ENCODE assay signal across 8 cellular contexts in the genomic region with DNA sequence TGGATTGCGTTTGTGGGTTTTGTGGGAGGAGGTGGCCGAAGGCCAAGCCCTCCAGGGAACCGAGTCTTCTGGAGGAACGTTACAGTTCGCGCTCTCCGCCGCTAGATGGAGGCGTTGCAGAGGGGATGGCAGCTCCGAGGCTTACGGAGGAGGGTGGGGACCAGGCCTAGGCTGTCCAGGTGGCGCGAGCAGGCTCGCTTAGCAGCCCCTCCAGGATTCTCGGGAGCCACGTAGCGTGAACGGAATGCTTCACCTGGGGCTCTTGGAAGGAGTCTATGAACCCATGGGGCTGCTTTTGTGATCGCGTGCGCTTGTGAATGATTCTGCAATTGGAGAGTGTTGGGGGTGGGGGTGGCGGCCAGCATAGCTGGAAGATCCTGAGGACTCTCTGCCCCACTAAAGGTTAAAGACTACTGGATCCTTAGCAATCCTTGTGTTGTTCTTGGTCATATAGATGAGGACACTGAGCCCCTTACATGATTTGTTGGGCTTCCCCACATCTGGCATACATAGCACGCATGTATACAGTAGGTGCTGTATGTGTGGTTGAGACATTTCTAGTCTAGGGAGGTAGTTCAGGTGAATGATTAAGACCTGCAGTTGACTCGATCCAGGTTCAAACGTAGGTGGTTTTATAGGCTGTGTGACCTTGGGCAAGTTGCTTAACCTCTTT. TPM values are rescaled to one million over a fixed set of nuclear protein-coding genes. Genes with fewer than 3 reads are reported as not detected.
DNase-seq lines count a peak whose midpoint lies in the region; ATAC-seq, FAIRE-seq and TF ChIP-seq lines count a peak whose summit lies in the region.

No MANE protein-coding gene starts in this region.

- H3K9ac ChIP-seq in endothelial cell of umbilical vein (replicated peaks; ENCODE audit: extremely low read depth, insufficient read depth, low read length): no peak overlapping the region

- H4K20me1 ChIP-seq in endothelial cell of umbilical vein (replicated peaks; ENCODE audit: control insufficient read depth, extremely low read depth, insufficient read depth, low read length): no peaks in the 10 kb centered on the region

- no TSS peak for BruUV-seq in endothelial cell of umbilical vein (replicated peaks; lab: Mats Ljungman, UMichigan)

- no peak overlapping the region for H3K4me3 Mint-ChIP-seq in activated CD8-positive, alpha-beta T cell treated with anti-CD3 and anti-CD28 coated beads for 36 hours
- no peak overlapping the region for H3K4me3 Mint-ChIP-seq in stimulated activated naive B cell treated with anti-CD40 and anti-IgM and Interleukin-4, amounts not matched to agents 10 μg/mL and 1 μg/mL and 100 μg/mL, for 72 hours

- H3K36me3 ChIP-seq in endothelial cell of umbilical vein (ENCODE audit: control insufficient read depth in 2 of 2, extremely low read depth in 1 of 2, insufficient read depth in 2 of 2, low read length in 2 of 2): no peaks in the 10 kb centered on the region

- dilution Hi-C loops in endothelial cell of umbilical vein (cut with MboI; ENCODE audit: extremely low pct_ligation_motif_present, low sequenced_read_pairs): no loop called here

- peaks cover 7% of the 10 kb centered on the region for H3K4me1 ChIP-seq in endothelial cell of umbilical vein (ENCODE audit: control insufficient read depth, extremely low read depth, insufficient read depth, low read length)

- DNase-seq in AG10803 (ENCODE audit: low read depth) (peak; percentile 65), NCI-H748 (lab: John Stamatoyannopoulos, UW; ENCODE audit: unreplicated experiment) (peak; percentile 79), endothelial cell of umbilical vein (ENCODE audit: low read depth, low spot score) (peak; percentile 65), midbrain (lab: John Stamatoyannopoulos, UW) (peak; percentile 71)
- peak; percentile 71 for DNase-seq in activated CD8-positive, alpha-beta T cell treated with anti-CD3 and anti-CD28 coated beads for 36 hours
- peak; percentile 52 for DNase-seq in stimulated activated naive B cell treated with anti-CD40 and anti-IgM and Interleukin-4, amounts not matched to agents 10 μg/mL and 1 μg/mL and 100 μg/mL, for 72 hours

- peak; percentile 89 for FAIRE-seq in endothelial cell of umbilical vein (lab: Jason Lieb, UNC)

- no peaks in the 10 kb centered on the region for H3K36me3 Mint-ChIP-seq in activated CD8-positive, alpha-beta T cell treated with anti-CD3 and anti-CD28 coated beads for 36 hours (ENCODE audit: low read depth)
- no peaks in the 10 kb centered on the region for H3K36me3 Mint-ChIP-seq in stimulated activated naive B cell treated with anti-CD40 and anti-IgM and Interleukin-4, amounts not matched to agents 10 μg/mL and 1 μg/mL and 100 μg/mL, for 72 hours

- peak overlapping the region; percentile 30 for H2AFZ ChIP-seq in endothelial cell of umbilical vein (ENCODE audit: low read depth, low read length)

- no peak overlapping the region; the same call in 1 of the 2 replicates for H3K4me3 ChIP-seq in AG10803 (ENCODE audit: low read length)
- H3K4me3 ChIP-seq in endothelial cell of umbilical vein (replicated peaks in 1 of 3; ENCODE audit: insufficient read depth in 1 of 3, low read depth in 1 of 3, low read length in 3 of 3): no peak overlapping the region

- H3K4me1 Mint-ChIP-seq in activated CD8-positive, alpha-beta T cell treated with anti-CD3 and anti-CD28 coated beads for 36 hours (ENCODE audit: low read depth): no peaks in the 10 kb centered on the region
- peaks cover 6% of the 10 kb centered on the region in 2 donors for H3K4me1 Mint-ChIP-seq in stimulated activated naive B cell treated with anti-CD40 and anti-IgM and Interleukin-4, amounts not matched to agents 10 μg/mL and 1 μg/mL and 100 μg/mL, for 72 hours

- peak; percentile 94 for TF ChIP-seq CTCF in AG10803 (conservative IDR thresholded peaks at IDR 0.05; ENCODE audit: low read length)
- peak; percentile 91 for TF ChIP-seq CTCF in activated CD8-positive, alpha-beta T cell treated with anti-CD3 and anti-CD28 coated beads for 36 hours (IDR thresholded peaks at IDR 0.05)
- peak; percentile 83 to 92 for TF ChIP-seq CTCF in endothelial cell of umbilical vein (IDR thresholded peaks at IDR 0.05; ENCODE audit: extremely low read depth in 1 of 2, insufficient read depth in 1 of 2, low read depth in 1 of 2, low read length in 2 of 2)

- TF ChIP-seq POLR2A in endothelial cell of umbilical vein (IDR thresholded peaks at IDR 0.05; ENCODE audit: low read depth, low read length): no peak

- ATAC-seq in GM18520 (IDR thresholded peaks at IDR 0.05; ENCODE audit: unreplicated experiment) (peak; percentile 78), HG03103 (IDR thresholded peaks at IDR 0.05; ENCODE audit: low read depth, unreplicated experiment) (peak; percentile 91)
- peak; percentile 98 for ATAC-seq in activated CD8-positive, alpha-beta T cell treated with anti-CD3 and anti-CD28 coated beads for 36 hours
- ATAC-seq in stimulated activated naive B cell treated with anti-CD40 and anti-IgM and Interleukin-4, amounts not matched to agents 10 μg/mL and 1 μg/mL and 100 μg/mL, for 72 hours (replicated peaks): peak; percentile 93

- POLR2A ChIA-PET in activated CD8-positive, alpha-beta T cell treated with anti-CD3 and anti-CD28 coated beads for 36 hours (lab: Charles Lee): no interaction called here
- POLR2A ChIA-PET in endothelial cell of umbilical vein (lab: Charles Lee): no interaction called here

- no peaks in the 10 kb centered on the region for H3K9me3 ChIP-seq in endothelial cell of umbilical vein (replicated peaks; ENCODE audit: control insufficient read depth, insufficient read depth, low read length)

- H3K27ac Mint-ChIP-seq in activated CD8-positive, alpha-beta T cell treated with anti-CD3 and anti-CD28 coated beads for 36 hours: no peak overlapping the region
- H3K27ac Mint-ChIP-seq in stimulated activated naive B cell treated with anti-CD40 and anti-IgM and Interleukin-4, amounts not matched to agents 10 μg/mL and 1 μg/mL and 100 μg/mL, for 72 hours: no peak overlapping the region

- H3K27me3 ChIP-seq in endothelial cell of umbilical vein (ENCODE audit: control insufficient read depth in 2 of 2, insufficient read depth in 2 of 2, low read length in 2 of 2): no peaks in the 10 kb centered on the region

- intact Hi-C loops in activated CD8-positive, alpha-beta T cell treated with anti-CD3 and anti-CD28 coated beads for 36 hours (cut with micrococcal nuclease): loop anchor here (2.0 kb wide), 1 partner anchor 412 kb away; no protein-coding TSS in a partner anchor
- intact Hi-C loops in endothelial cell of umbilical vein (cut with micrococcal nuclease): loop anchor here (1.0 to 5.0 kb wide), 6 partner anchors 18 to 571 kb away; no protein-coding TSS in a partner anchor

- H3K79me2 ChIP-seq in endothelial cell of umbilical vein (ENCODE audit: control insufficient read depth, insufficient read depth, low read length): no peaks in the 10 kb centered on the region

- no peak overlapping the region for H3K27ac ChIP-seq in endothelial cell of umbilical vein (ENCODE audit: insufficient read depth, low read depth, low read length)

- no peak overlapping the region for H3K4me2 ChIP-seq in endothelial cell of umbilical vein (ENCODE audit: insufficient read depth, low read length)

- no peaks in the 10 kb centered on the region for H3K9me3 Mint-ChIP-seq in activated CD8-positive, alpha-beta T cell treated with anti-CD3 and anti-CD28 coated beads for 36 hours
- no peaks in the 10 kb centered on the region for H3K9me3 Mint-ChIP-seq in stimulated activated naive B cell treated with anti-CD40 and anti-IgM and Interleukin-4, amounts not matched to agents 10 μg/mL and 1 μg/mL and 100 μg/mL, for 72 hours

- no peaks in the 10 kb centered on the region for H3K27me3 Mint-ChIP-seq in activated CD8-positive, alpha-beta T cell treated with anti-CD3 and anti-CD28 coated beads for 36 hours
- H3K27me3 Mint-ChIP-seq in stimulated activated naive B cell treated with anti-CD40 and anti-IgM and Interleukin-4, amounts not matched to agents 10 μg/mL and 1 μg/mL and 100 μg/mL, for 72 hours: peaks cover 4 to 12% of the 10 kb centered on the region in 2 donors

- CTCF ChIA-PET in activated CD8-positive, alpha-beta T cell treated with anti-CD3 and anti-CD28 coated beads for 36 hours (lab: Charles Lee): interaction anchor here (0.7 to 4.8 kb wide), 13 partner anchors 10 to 416 kb away, joined by 3 to 37 read pairs (median 3); no protein-coding TSS in a partner anchor
- CTCF ChIA-PET in endothelial cell of umbilical vein (lab: Charles Lee): interaction anchor here (0.5 to 7.2 kb wide), 17 partner anchors 11 to 1890 kb away, joined by 3 to 118 read pairs (median 10); no protein-coding TSS in a partner anchor

- no peaks in the 10 kb centered on the region for H3K9me1 ChIP-seq in endothelial cell of umbilical vein (replicated peaks; ENCODE audit: control insufficient read depth, extremely low read depth, insufficient read depth, low read length)

TF ChIP-seq in endothelial cell of umbilical vein, 7 proteins besides CTCF, POLR2A, EP300 and RAD21:
- TF ChIP-seq FOS (IDR thresholded peaks at IDR 0.05; ENCODE audit: borderline replicate concordance, insufficient read depth, low read length): no peak
- no peak for TF ChIP-seq MYC (IDR thresholded peaks at IDR 0.05; ENCODE audit: low read depth, low read length)
- no peak for TF ChIP-seq JUN (IDR thresholded peaks at IDR 0.05; ENCODE audit: borderline replicate concordance, insufficient read depth, insufficient read length, low read depth)

RNA-seq across cellular contexts. Expression of gene FAM3D, which starts 25.7 kb away (rescaled TPM):
- total RNA-seq in activated CD8-positive, alpha-beta T cell treated with anti-CD3 and anti-CD28 coated beads for 36 hours: not detected
- not detected in 2 replicates for total RNA-seq in endothelial cell of umbilical vein
- polyA plus RNA-seq in endothelial cell of umbilical vein: 0.12 and 0.22 TPM in 2 replicates
- 0.12 and 0.20 TPM in 2 replicates for polyA plus RNA-seq in endothelial cell of umbilical vein (2011; cell fraction: cytosol; rRNA removed)
- polyA plus RNA-seq in endothelial cell of umbilical vein (2011; cell fraction: nucleus; rRNA removed): 0.18 TPM in 1 of 2 replicates, not detected in the other
- polyA plus RNA-seq in endothelial cell of umbilical vein (2012): 0.33 and 0.52 TPM in 2 replicates
- 0.15 and 0.32 TPM in 2 replicates for polyA minus RNA-seq in endothelial cell of umbilical vein
- not detected for polyA minus RNA-seq in endothelial cell of umbilical vein (2011; cell fraction: cytosol; rRNA and poly(A)+ RNA removed)
- polyA minus RNA-seq in endothelial cell of umbilical vein (2011; cell fraction: nucleus; rRNA and poly(A)+ RNA removed): not detected in 2 replicates
